ENCODE assay signal across 7 cellular contexts in the genomic region with DNA sequence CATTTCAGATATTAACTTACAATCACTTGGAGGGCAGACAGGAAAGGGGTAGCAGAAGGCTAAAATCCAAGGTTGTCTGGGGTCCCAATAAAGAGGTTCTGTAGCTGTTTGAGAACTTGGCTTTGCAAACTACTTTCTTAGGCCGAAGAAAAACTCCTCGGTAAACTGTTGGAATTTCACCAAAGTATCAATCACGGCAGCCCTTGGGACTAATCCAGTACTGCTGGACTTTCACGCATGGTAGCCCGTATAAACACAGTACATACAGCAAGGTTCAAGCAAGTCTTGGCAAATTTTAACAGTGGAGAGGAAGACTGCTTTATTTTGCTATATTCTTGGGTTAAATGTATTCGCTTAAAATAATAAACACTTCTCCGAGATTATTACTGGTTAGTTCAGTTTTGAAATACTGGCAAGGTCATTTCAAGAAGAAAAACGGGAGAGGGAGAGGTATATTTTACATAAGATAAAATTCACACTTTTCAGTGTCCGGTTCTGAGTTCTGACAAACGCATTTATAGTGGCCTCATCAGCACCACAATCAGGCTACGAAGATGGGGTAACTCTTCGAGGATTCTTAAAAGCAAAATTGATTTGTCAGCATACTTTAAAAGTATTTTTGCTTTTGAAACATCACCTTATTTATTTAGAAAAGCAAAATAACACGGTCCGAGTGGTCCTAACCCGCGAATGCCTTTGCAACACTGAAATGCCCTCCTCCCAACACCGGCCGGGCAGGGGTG. TPM values are rescaled to one million over a fixed set of nuclear protein-coding genes. Genes with fewer than 3 reads are reported as not detected.
DNase-seq lines count a peak whose midpoint lies in the region; ATAC-seq and TF ChIP-seq lines count a peak whose summit lies in the region.

No MANE protein-coding gene starts in this region.

- DNase-seq in HFFc6 = no peak
- no peak for DNase-seq in activated T-helper 2 cell treated with anti-CD3 and anti-CD28 coated beads, Interferon-gamma antibody, Interleukin-2, Interleukin-4, amounts not matched to agents 10 μg/mL and 5 μg/mL and 100 μg/mL, durations not matched to agents 14 hours and 24 hours and 36 hours (ENCODE audit: low spot score)
- DNase-seq in stimulated activated CD8-positive, alpha-beta memory T cell treated with anti-CD3 and anti-CD28 coated beads, Interleukin-4, amount 100 ng/mL, for 48 hours = no peak

- no peaks in the 10 kb centered on the region for H3K9me3 ChIP-seq in iPS-20b (ENCODE audit: insufficient read depth, low read depth, low read length)

- peak overlapping the region; percentile 82 for H3K4me3 ChIP-seq in iPS-20b (ENCODE audit: low read length)

- peaks cover 10% of the 10 kb centered on the region; the same call in 1 of the 2 replicates for H3K36me3 Mint-ChIP-seq in HFFc6 (ENCODE audit: low read depth)
- peaks cover 3% of the 10 kb centered on the region for H3K36me3 Mint-ChIP-seq in activated T-helper 2 cell treated with anti-CD3 and anti-CD28 coated beads, Interferon-gamma antibody, Interleukin-2, Interleukin-4, amounts not matched to agents 10 μg/mL and 5 μg/mL and 100 μg/mL, durations not matched to agents 14 hours and 24 hours and 36 hours (ENCODE audit: low read depth)
- H3K36me3 Mint-ChIP-seq in stimulated activated memory B cell treated with anti-CD40 and anti-IgM and Interleukin-4, amounts not matched to agents 10 μg/mL and 1 μg/mL and 100 μg/mL, for 72 hours = peaks cover 6% of the 10 kb centered on the region

- peaks cover 7% of the 10 kb centered on the region; the same call in 1 of the 2 replicates for H3K27me3 Mint-ChIP-seq in HFFc6 (ENCODE audit: insufficient read depth)
- no peaks in the 10 kb centered on the region for H3K27me3 Mint-ChIP-seq in activated T-helper 2 cell treated with anti-CD3 and anti-CD28 coated beads, Interferon-gamma antibody, Interleukin-2, Interleukin-4, amounts not matched to agents 10 μg/mL and 5 μg/mL and 100 μg/mL, durations not matched to agents 14 hours and 24 hours and 36 hours (ENCODE audit: low read depth)
- H3K27me3 Mint-ChIP-seq in stimulated activated memory B cell treated with anti-CD40 and anti-IgM and Interleukin-4, amounts not matched to agents 10 μg/mL and 1 μg/mL and 100 μg/mL, for 72 hours = no peaks in the 10 kb centered on the region

- H3K27me3 ChIP-seq in iPS-20b (ENCODE audit: insufficient read depth, low read length) = no peaks in the 10 kb centered on the region

- intact Hi-C loops in activated T-helper 2 cell treated with anti-CD3 and anti-CD28 coated beads, Interferon-gamma antibody, Interleukin-2, Interleukin-4, amounts not matched to agents 10 μg/mL and 5 μg/mL and 100 μg/mL, durations not matched to agents 14 hours and 24 hours and 36 hours (cut with micrococcal nuclease) = no loop called here

- no peaks in the 10 kb centered on the region for H3K9me3 Mint-ChIP-seq in HFFc6
- H3K9me3 Mint-ChIP-seq in activated T-helper 2 cell treated with anti-CD3 and anti-CD28 coated beads, Interferon-gamma antibody, Interleukin-2, Interleukin-4, amounts not matched to agents 10 μg/mL and 5 μg/mL and 100 μg/mL, durations not matched to agents 14 hours and 24 hours and 36 hours = no peaks in the 10 kb centered on the region
- no peaks in the 10 kb centered on the region for H3K9me3 Mint-ChIP-seq in stimulated activated memory B cell treated with anti-CD40 and anti-IgM and Interleukin-4, amounts not matched to agents 10 μg/mL and 1 μg/mL and 100 μg/mL, for 72 hours

- no peak for ATAC-seq in stimulated activated memory B cell treated with anti-CD40 and anti-IgM and Interleukin-4, amounts not matched to agents 10 μg/mL and 1 μg/mL and 100 μg/mL, for 72 hours
- ATAC-seq in esophagus mucosa (no peak), GM19035 (IDR thresholded peaks at IDR 0.05; ENCODE audit: unreplicated experiment) (no peak)

- H3K36me3 ChIP-seq in iPS-20b (ENCODE audit: insufficient read depth, low read depth, low read length) = no peaks in the 10 kb centered on the region

- peaks cover 21% of the 10 kb centered on the region for H3K4me1 ChIP-seq in iPS-20b (ENCODE audit: insufficient read depth, low read length)

- peak overlapping the region; percentile 92 for H3K27ac Mint-ChIP-seq in HFFc6
- H3K27ac Mint-ChIP-seq in activated T-helper 2 cell treated with anti-CD3 and anti-CD28 coated beads, Interferon-gamma antibody, Interleukin-2, Interleukin-4, amounts not matched to agents 10 μg/mL and 5 μg/mL and 100 μg/mL, durations not matched to agents 14 hours and 24 hours and 36 hours = peak overlapping the region; percentile 89
- peak overlapping the region; percentile 58 for H3K27ac Mint-ChIP-seq in stimulated activated memory B cell treated with anti-CD40 and anti-IgM and Interleukin-4, amounts not matched to agents 10 μg/mL and 1 μg/mL and 100 μg/mL, for 72 hours

- no peak overlapping the region for H3K27ac ChIP-seq in iPS-20b (ENCODE audit: low read length)

- H3K9ac ChIP-seq in iPS-20b (ENCODE audit: low read depth, low read length) = peak overlapping the region; percentile 63; the same call in 1 of the 2 replicates

- peaks cover 59% of the 10 kb centered on the region for H3K4me1 Mint-ChIP-seq in HFFc6 (ENCODE audit: low read depth)
- peaks cover 38% of the 10 kb centered on the region for H3K4me1 Mint-ChIP-seq in activated T-helper 2 cell treated with anti-CD3 and anti-CD28 coated beads, Interferon-gamma antibody, Interleukin-2, Interleukin-4, amounts not matched to agents 10 μg/mL and 5 μg/mL and 100 μg/mL, durations not matched to agents 14 hours and 24 hours and 36 hours (ENCODE audit: low read depth)
- peaks cover 47% of the 10 kb centered on the region for H3K4me1 Mint-ChIP-seq in stimulated activated memory B cell treated with anti-CD40 and anti-IgM and Interleukin-4, amounts not matched to agents 10 μg/mL and 1 μg/mL and 100 μg/mL, for 72 hours

- no peak for TF ChIP-seq CTCF in HFFc6 (IDR thresholded peaks at IDR 0.05)

- peak overlapping the region; percentile 96 for H3K4me3 Mint-ChIP-seq in HFFc6
- peak overlapping the region; percentile 99 for H3K4me3 Mint-ChIP-seq in activated T-helper 2 cell treated with anti-CD3 and anti-CD28 coated beads, Interferon-gamma antibody, Interleukin-2, Interleukin-4, amounts not matched to agents 10 μg/mL and 5 μg/mL and 100 μg/mL, durations not matched to agents 14 hours and 24 hours and 36 hours (ENCODE audit: low read depth)
- H3K4me3 Mint-ChIP-seq in stimulated activated memory B cell treated with anti-CD40 and anti-IgM and Interleukin-4, amounts not matched to agents 10 μg/mL and 1 μg/mL and 100 μg/mL, for 72 hours = peak overlapping the region; percentile 84

RNA-seq across cellular contexts. Expression of a gene that starts 1.3 kb away (rescaled TPM):
- total RNA-seq in HFFc6 (2021; fragmentation: NEBNext Ultra II Directional; extraction: Animal tissue kit (Norgen Biotek cat#: 25700)) = 10 to 100 TPM; 42.1 to 53.9 (median 47.0) TPM
- 52.9 and 53.7 TPM in 2 replicates for total RNA-seq in activated T-helper 2 cell treated with anti-CD3 and anti-CD28 coated beads, Interferon-gamma antibody, Interleukin-2, Interleukin-4, amounts not matched to agents 10 μg/mL and 5 μg/mL and 100 μg/mL, durations not matched to agents 14 hours and 24 hours and 36 hours
- total RNA-seq in esophagus mucosa = 29.9 TPM

RNA-seq across cellular contexts. Expression of a gene that starts 1.9 kb away (rescaled TPM):
- 10 to 100 TPM; 74.9 to 93.1 (median 86.4) TPM for total RNA-seq in HFFc6 (2021; fragmentation: NEBNext Ultra II Directional; extraction: Animal tissue kit (Norgen Biotek cat#: 25700))
- total RNA-seq in activated T-helper 2 cell treated with anti-CD3 and anti-CD28 coated beads, Interferon-gamma antibody, Interleukin-2, Interleukin-4, amounts not matched to agents 10 μg/mL and 5 μg/mL and 100 μg/mL, durations not matched to agents 14 hours and 24 hours and 36 hours = 77.8 and 80.4 TPM in 2 replicates
- 37.1 TPM for total RNA-seq in esophagus mucosa
